Comparison of ENCODE assay signal across 8 cellular contexts in genomic region chr7:151115836-151116418, GRCh38. TPM values are rescaled to one million over a fixed set of nuclear protein-coding genes. Genes with fewer than 3 reads are reported as not detected.
DNase-seq lines count a peak whose midpoint lies in the region; ATAC-seq and TF ChIP-seq lines count a peak whose summit lies in the region.
"Had no signal": no experiment of that assay in that cellular context is flagged by ENCODE, and none has a peak within 500 bp of the region (broad histone marks: within the 10 kb centered on the region; RNA-seq: fewer than 3 reads in every experiment).

No MANE protein-coding gene starts in this region.

- no peak for ATAC-seq in activated B cell treated with CpG ODN at 0.5 μM for 24 hours (ENCODE audit: low read depth)
- no peak for ATAC-seq in HG03175 (IDR thresholded peaks at IDR 0.05; ENCODE audit: unreplicated experiment)
- ATAC-seq in HG02763 (IDR thresholded peaks at IDR 0.05; ENCODE audit: unreplicated experiment): no peak

- H3K4me1 ChIP-seq in iPS DF 6.9 (ENCODE audit: control insufficient read depth, insufficient read depth, low read length) (peaks cover 6% of the 10 kb centered on the region), prostate gland (replicated peaks) (peaks cover 11% of the 10 kb centered on the region)

- TF ChIP-seq CTCF in HFFc6 (IDR thresholded peaks at IDR 0.05) (no peak), activated B cell treated with CpG ODN at 0.5 μM for 24 hours (IDR thresholded peaks at IDR 0.05) (no peak), prostate gland (IDR thresholded peaks at IDR 0.05) (no peak)

- DNase-seq in HFFc6 (no peak), activated B cell treated with CpG ODN at 0.5 μM for 24 hours (no peak), iPS DF 6.9 (ENCODE audit: low read depth, low spot score) (no peak), prostate gland (ENCODE audit: low spot score) (peak; percentile 90), T-helper 9 cell (no peak)

- peaks cover 13% of the 10 kb centered on the region for H3K36me3 ChIP-seq in iPS DF 6.9 (ENCODE audit: control insufficient read depth, insufficient read depth, low read length)
- peaks cover 7 to 13% of the 10 kb centered on the region in 2 donors for H3K36me3 ChIP-seq in prostate gland

- H3K4me3 ChIP-seq in iPS DF 6.9 (ENCODE audit: low read length) (peak overlapping the region; percentile 37; the same call in 1 of the 2 replicates), prostate gland (peak overlapping the region; percentile 28 to 30)

- CTCF ChIA-PET in activated B cell treated with CpG ODN at 0.5 μM for 24 hours (lab: Charles Lee): interaction anchor here (1.2 kb wide), 1 partner anchor 8 kb away, joined by 6 read pairs; no protein-coding TSS in a partner anchor

- no peak overlapping the region for H3K27ac ChIP-seq in iPS DF 6.9 (ENCODE audit: low read length)
- peak overlapping the region; percentile 65 to 70 for H3K27ac ChIP-seq in prostate gland

- peak overlapping the region; percentile 76 for H3K4me3 Mint-ChIP-seq in HFFc6
- H3K4me3 Mint-ChIP-seq in activated B cell treated with CpG ODN at 0.5 μM for 24 hours: peak overlapping the region; percentile 59

- H3K9me3 Mint-ChIP-seq in HFFc6 (no peaks in the 10 kb centered on the region), activated B cell treated with CpG ODN at 0.5 μM for 24 hours (no peaks in the 10 kb centered on the region)

- intact Hi-C loops in activated B cell treated with CpG ODN at 0.5 μM for 24 hours (cut with micrococcal nuclease) (no loop called here), prostate gland (cut with DNase I) (no loop called here)

- peak overlapping the region; percentile 50 for H3K27ac Mint-ChIP-seq in HFFc6
- no peak overlapping the region for H3K27ac Mint-ChIP-seq in activated B cell treated with CpG ODN at 0.5 μM for 24 hours

- H3K36me3 Mint-ChIP-seq in HFFc6 (ENCODE audit: low read depth) (peaks cover 11% of the 10 kb centered on the region), activated B cell treated with CpG ODN at 0.5 μM for 24 hours (ENCODE audit: low read depth) (no peaks in the 10 kb centered on the region)

- POLR2A ChIA-PET in activated B cell treated with CpG ODN at 0.5 μM for 24 hours (lab: Charles Lee): no interaction called here

- H3K9me3 ChIP-seq in iPS DF 6.9 (ENCODE audit: control insufficient read depth, insufficient read depth, low read length) (no peaks in the 10 kb centered on the region), prostate gland (no peaks in the 10 kb centered on the region)

- peak; percentile 90 for TF ChIP-seq POLR2A in prostate gland (IDR thresholded peaks at IDR 0.05)

- H3K27me3 Mint-ChIP-seq in HFFc6 (ENCODE audit: insufficient read depth) (no peaks in the 10 kb centered on the region; the same call in 1 of the 2 replicates), activated B cell treated with CpG ODN at 0.5 μM for 24 hours (peaks cover 26% of the 10 kb centered on the region)

- peaks cover 37% of the 10 kb centered on the region for H3K4me1 Mint-ChIP-seq in HFFc6 (ENCODE audit: low read depth)
- peaks cover 2% of the 10 kb centered on the region for H3K4me1 Mint-ChIP-seq in activated B cell treated with CpG ODN at 0.5 μM for 24 hours

- H3K27me3 ChIP-seq in iPS DF 6.9 (ENCODE audit: control insufficient read depth, insufficient read depth, low read length) (no peaks in the 10 kb centered on the region), prostate gland (replicated peaks; ENCODE audit: insufficient read depth) (no peaks in the 10 kb centered on the region)

- no CpG with 5 or more reads among the region's 14 CpGs for WGBS in iPS DF 6.9 (ENCODE audit: insufficient coverage, insufficient read length)
- 31% methylated on average over 14 of the region's 14 CpGs for WGBS in prostate gland

RNA-seq across cellular contexts. Expression of gene AGAP3, which starts 29.7 kb away (rescaled TPM):
- 100 to 1,000 TPM in 1 of 6 experiments, 10 to 100 TPM in 5; 73.3 to 104 (median 82.2) TPM for total RNA-seq in HFFc6 (2021; fragmentation: NEBNext Ultra II Directional; extraction: Animal tissue kit (Norgen Biotek cat#: 25700))
- 6.5 and 7.4 TPM in 2 replicates for total RNA-seq in activated B cell treated with CpG ODN at 0.5 μM for 24 hours
- 100 to 1,000 TPM in 1 of 2 donors, 10 to 100 TPM in 1; 80.3 to 112 TPM for total RNA-seq in prostate gland

RNA-seq across cellular contexts. Expression of gene TMUB1, which starts 32.6 kb away (rescaled TPM):
- total RNA-seq in HFFc6 (2021; fragmentation: NEBNext Ultra II Directional; extraction: Animal tissue kit (Norgen Biotek cat#: 25700)): 10 to 100 TPM; 44.0 to 57.8 (median 51.9) TPM
- 40.5 and 43.5 TPM in 2 replicates for total RNA-seq in activated B cell treated with CpG ODN at 0.5 μM for 24 hours
- total RNA-seq in prostate gland: 10 to 100 TPM; 79.8 to 99.4 TPM

RNA-seq across cellular contexts. Expression of gene FASTK, which starts 35.3 kb away (rescaled TPM):
- 10 to 100 TPM; 83.8 to 97.0 (median 92.4) TPM for total RNA-seq in HFFc6 (2021; fragmentation: NEBNext Ultra II Directional; extraction: Animal tissue kit (Norgen Biotek cat#: 25700))
- total RNA-seq in activated B cell treated with CpG ODN at 0.5 μM for 24 hours (97.6 and 103 TPM in 2 replicates), prostate gland (100 to 1,000 TPM; 107 to 122 TPM)

RNA-seq across cellular contexts. Expression of gene GBX1, which starts 51.6 kb away (rescaled TPM):
- total RNA-seq in HFFc6 (2021; fragmentation: NEBNext Ultra II Directional; extraction: Animal tissue kit (Norgen Biotek cat#: 25700)): not detected
- total RNA-seq in activated B cell treated with CpG ODN at 0.5 μM for 24 hours: not detected in 2 replicates
- not detected for total RNA-seq in prostate gland
- total RNA-seq: mesenteric fat pad had no signal

RNA-seq across cellular contexts. Expression of gene SLC4A2, which starts 56.5 kb away (rescaled TPM):
- total RNA-seq in HFFc6 (2021; fragmentation: NEBNext Ultra II Directional; extraction: Animal tissue kit (Norgen Biotek cat#: 25700)): 100 to 1,000 TPM; 153 to 188 (median 164) TPM
- total RNA-seq in activated B cell treated with CpG ODN at 0.5 μM for 24 hours: 69.1 and 72.5 TPM in 2 replicates
- 100 to 1,000 TPM in 1 of 2 donors, 10 to 100 TPM in 1; 77.1 to 141 TPM for total RNA-seq in prostate gland
